ENCODE assay signal across 11 cellular contexts in the genomic region with DNA sequence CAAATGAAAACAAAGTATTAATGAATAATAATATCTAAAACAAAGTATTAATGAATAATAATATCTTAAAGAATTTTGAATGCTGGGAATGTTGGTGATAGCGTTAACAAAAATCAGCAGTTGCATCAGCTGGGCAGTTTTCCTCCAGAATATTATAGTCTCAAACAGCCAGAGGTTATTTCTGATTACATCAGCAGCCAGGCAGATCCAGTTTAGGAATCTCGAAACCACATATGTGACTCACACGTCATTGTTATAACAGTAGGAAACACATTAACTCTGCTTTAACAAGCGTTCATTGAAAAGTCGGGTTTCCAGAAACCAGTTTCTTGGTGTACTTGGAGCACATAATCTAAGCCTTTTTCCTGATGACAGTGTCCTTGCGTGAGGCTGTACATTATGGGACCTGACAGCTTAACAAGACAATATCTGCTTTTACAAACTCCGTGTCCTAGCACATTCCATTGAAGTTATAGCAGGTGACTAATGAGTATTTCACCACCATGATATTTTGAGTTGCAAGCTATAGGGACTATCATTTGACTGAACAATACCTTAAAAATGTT.
A peak's percentile ranks its signal among the peaks of the same experiment; 100 is the strongest.
DNase-seq lines count a peak whose midpoint lies in the region; FAIRE-seq and TF ChIP-seq lines count a peak whose summit lies in the region.
"Had no signal": no experiment of that assay in that cellular context is flagged by ENCODE, and none has a peak within 500 bp of the region (broad histone marks: within the 10 kb centered on the region; RNA-seq: fewer than 3 reads in every experiment).

No MANE protein-coding gene starts in this region.

- no peaks in the 10 kb centered on the region for H3K36me3 Mint-ChIP-seq in astrocyte (ENCODE audit: low read depth, unreplicated experiment)

- DNase-seq in HS-27A (ENCODE audit: low read depth) (peak; percentile 89), astrocyte (ENCODE audit: low read depth) (peak; percentile 96), foreskin melanocyte (peak; percentile 98), NCI-H510A (lab: John Stamatoyannopoulos, UW) (no peak), AML-193 (lab: John Stamatoyannopoulos, UW) (no peak)
- DNase-seq in activated CD4-positive, alpha-beta T cell treated with anti-CD3 and anti-CD28 coated beads, Interleukin-2, amount 50 U/mL, for 48 hours = no peak
- DNase-seq in effector CD4-positive, alpha-beta T cell = no peak
- DNase-seq: activated effector memory CD4-positive, alpha-beta T cell treated with anti-CD3 and anti-CD28 coated beads, Interleukin-2, amount 50 U/mL, for 16 hours had no signal

- peaks cover 17% of the 10 kb centered on the region for H3K4me1 Mint-ChIP-seq in astrocyte (ENCODE audit: low read depth, unreplicated experiment)

- H3K9ac ChIP-seq in astrocyte (ENCODE audit: low read length) = peak overlapping the region; percentile 42

- peaks cover 2% of the 10 kb centered on the region for H3K9me3 ChIP-seq in astrocyte (ENCODE audit: insufficient read depth, low read depth, low read length)

- H3K4me3 Mint-ChIP-seq in astrocyte (ENCODE audit: unreplicated experiment) = no peak overlapping the region

- 0 out of 2 replicates have a peak, but pooled peaks cover 7% of the 10 kb centered on the region for H3K36me3 ChIP-seq in ACC112 (ENCODE audit: insufficient read depth, low read length)
- no peaks in the 10 kb centered on the region for H3K36me3 ChIP-seq in astrocyte (ENCODE audit: insufficient read depth, low read length)

- H3K4me3 ChIP-seq in ACC112 (ENCODE audit: low read depth, low read length) = 0 out of 2 replicates have a peak overlapping the region, but pooled peaks have one; percentile 44
- no peak overlapping the region for H3K4me3 ChIP-seq in astrocyte (ENCODE audit: insufficient read depth, low read depth, low read length)

- H3K27ac ChIP-seq in ACC112 (ENCODE audit: low read depth, low read length) = peak overlapping the region; percentile 92
- peak overlapping the region; percentile 76 for H3K27ac ChIP-seq in astrocyte (ENCODE audit: low read depth, low read length)
- H3K27ac ChIP-seq: C4-2B had no signal

- no peak overlapping the region for H2AFZ ChIP-seq in ACC112 (ENCODE audit: low read length, unreplicated experiment)
- no peak overlapping the region for H2AFZ ChIP-seq in astrocyte (ENCODE audit: low read depth, low read length)

- H3K27ac Mint-ChIP-seq in astrocyte (ENCODE audit: unreplicated experiment) = peak overlapping the region; percentile 98

- H3K27me3 Mint-ChIP-seq in astrocyte (ENCODE audit: low read depth, unreplicated experiment) = peaks cover 3% of the 10 kb centered on the region

- H3K27me3 ChIP-seq in ACC112 (ENCODE audit: insufficient read depth, low read length) (no peaks in the 10 kb centered on the region), astrocyte (ENCODE audit: insufficient read depth, low read length) (no peaks in the 10 kb centered on the region)

- H3K4me2 ChIP-seq in astrocyte (ENCODE audit: low read length) = peak overlapping the region; percentile 69

- no peaks in the 10 kb centered on the region for H3K79me2 ChIP-seq in ACC112 (ENCODE audit: control insufficient read depth, insufficient read depth, low read length, unreplicated experiment)
- H3K79me2 ChIP-seq in astrocyte (ENCODE audit: insufficient read depth, low read length) = no peaks in the 10 kb centered on the region

- H3K4me1 ChIP-seq in ACC112 (ENCODE audit: control insufficient read depth, insufficient read depth, low read length, unreplicated experiment) (peaks cover 47% of the 10 kb centered on the region), astrocyte (ENCODE audit: insufficient read depth, low read length) (peaks cover 23% of the 10 kb centered on the region)

- FAIRE-seq in astrocyte (lab: Jason Lieb, UNC) = peak; percentile 34
- FAIRE-seq: GM12891 had no signal

- peaks cover 4% of the 10 kb centered on the region for H3K9me3 Mint-ChIP-seq in astrocyte (ENCODE audit: unreplicated experiment)

- no peak for TF ChIP-seq CTCF in astrocyte (IDR thresholded peaks at IDR 0.05; ENCODE audit: insufficient read depth, low read depth, low read length)

- H4K20me1 ChIP-seq in astrocyte (ENCODE audit: insufficient read depth, low read length) = no peaks in the 10 kb centered on the region

Comparison
In these comparisons a context has a peak if more than half of its experiments do, and no peak if none do; other contexts are left out.
1. DNase-seq: peak in HS-27A (single experiment), astrocyte (single experiment) and foreskin melanocyte (single experiment); none in NCI-H510A (single experiment), activated CD4-positive, alpha-beta T cell treated with anti-CD3 and anti-CD28 coated beads, Interleukin-2, amount 50 U/mL, for 48 hours (0 of 2), AML-193 (0 of 2) and effector CD4-positive, alpha-beta T cell (single experiment).